Comparison of ENCODE assay signal across 8 cellular contexts in genomic region chr17:81733507-81734404, GRCh38. TPM values are rescaled to one million over a fixed set of nuclear protein-coding genes. Genes with fewer than 3 reads are reported as not detected.
DNase-seq lines count a peak whose midpoint lies in the region; ATAC-seq, FAIRE-seq and TF ChIP-seq lines count a peak whose summit lies in the region.

No MANE protein-coding gene starts in this region.

- peak; percentile 89 for ATAC-seq in activated CD8-positive, alpha-beta memory T cell treated with anti-CD3 and anti-CD28 coated beads, Interleukin-2, amount 10 ng/mL, durations not matched to agents 7 days and 5 days
- peak; percentile 91 for ATAC-seq in mucosa of descending colon
- peak; percentile 68 for ATAC-seq in stimulated activated memory B cell treated with anti-CD40 and anti-IgM and Interleukin-4, amounts not matched to agents 10 μg/mL and 1 μg/mL and 100 μg/mL, for 72 hours
- no peak for ATAC-seq in HG03196 (IDR thresholded peaks at IDR 0.05; ENCODE audit: unreplicated experiment)

- H3K4me3 Mint-ChIP-seq in activated CD8-positive, alpha-beta memory T cell treated with anti-CD3 and anti-CD28 coated beads, Interleukin-2, amount 10 ng/mL, durations not matched to agents 7 days and 5 days: no peak overlapping the region
- no peak overlapping the region for H3K4me3 Mint-ChIP-seq in stimulated activated memory B cell treated with anti-CD40 and anti-IgM and Interleukin-4, amounts not matched to agents 10 μg/mL and 1 μg/mL and 100 μg/mL, for 72 hours

- H3K79me2 ChIP-seq in endothelial cell of umbilical vein (ENCODE audit: control insufficient read depth, insufficient read depth, low read length): no peaks in the 10 kb centered on the region

- no peak for TF ChIP-seq POLR2A in endothelial cell of umbilical vein (IDR thresholded peaks at IDR 0.05; ENCODE audit: low read depth, low read length)

- POLR2A ChIA-PET in endothelial cell of umbilical vein (lab: Charles Lee): interaction anchor here (1.0 kb wide), 1 partner anchor 100 kb away, joined by 3 read pairs; the partner anchor contains the start of gene MCRIP1

- no peaks in the 10 kb centered on the region for H3K9me1 ChIP-seq in endothelial cell of umbilical vein (replicated peaks; ENCODE audit: control insufficient read depth, extremely low read depth, insufficient read depth, low read length)

- H3K36me3 Mint-ChIP-seq in activated CD8-positive, alpha-beta memory T cell treated with anti-CD3 and anti-CD28 coated beads, Interleukin-2, amount 10 ng/mL, durations not matched to agents 7 days and 5 days: no peaks in the 10 kb centered on the region
- no peaks in the 10 kb centered on the region for H3K36me3 Mint-ChIP-seq in stimulated activated memory B cell treated with anti-CD40 and anti-IgM and Interleukin-4, amounts not matched to agents 10 μg/mL and 1 μg/mL and 100 μg/mL, for 72 hours

- BruUV-seq in endothelial cell of umbilical vein (replicated peaks; lab: Mats Ljungman, UMichigan): no TSS peak

- intact Hi-C loops in endothelial cell of umbilical vein (cut with micrococcal nuclease): loop anchor here (1.0 kb wide), 1 partner anchor 127 kb away; the partner anchor contains the start of gene P4HB
- intact Hi-C loops in mucosa of descending colon (cut with DNase I, micrococcal nuclease): no loop called here

- H3K27me3 ChIP-seq in NT2/D1 (ENCODE audit: insufficient read depth, insufficient read length): peaks cover 9% of the 10 kb centered on the region
- no peaks in the 10 kb centered on the region for H3K27me3 ChIP-seq in endothelial cell of umbilical vein (ENCODE audit: control insufficient read depth in 2 of 2, insufficient read depth in 2 of 2, low read length in 2 of 2)

- peaks cover 19% of the 10 kb centered on the region for H3K27me3 Mint-ChIP-seq in activated CD8-positive, alpha-beta memory T cell treated with anti-CD3 and anti-CD28 coated beads, Interleukin-2, amount 10 ng/mL, durations not matched to agents 7 days and 5 days
- H3K27me3 Mint-ChIP-seq in stimulated activated memory B cell treated with anti-CD40 and anti-IgM and Interleukin-4, amounts not matched to agents 10 μg/mL and 1 μg/mL and 100 μg/mL, for 72 hours: peaks cover 62% of the 10 kb centered on the region

- FAIRE-seq in D721Med (lab: Jason Lieb, UNC) (no peak), HTR-8/SVneo (lab: Jason Lieb, UNC) (peak; percentile 94), endothelial cell of umbilical vein (lab: Jason Lieb, UNC) (peak; percentile 81)

- H3K4me2 ChIP-seq in endothelial cell of umbilical vein (ENCODE audit: insufficient read depth, low read length): no peak overlapping the region

- H3K36me3 ChIP-seq in NT2/D1 (ENCODE audit: insufficient read depth, insufficient read length, low read length) (no peaks in the 10 kb centered on the region), endothelial cell of umbilical vein (ENCODE audit: control insufficient read depth in 2 of 2, extremely low read depth in 1 of 2, insufficient read depth in 2 of 2, low read length in 2 of 2) (no peaks in the 10 kb centered on the region), mucosa of descending colon (ENCODE audit: low read depth) (no peaks in the 10 kb centered on the region)

- H2AFZ ChIP-seq in endothelial cell of umbilical vein (ENCODE audit: low read depth, low read length): no peak overlapping the region

- H3K4me3 ChIP-seq in NT2/D1 (ENCODE audit: insufficient read length, low read depth) (no peak overlapping the region), endothelial cell of umbilical vein (replicated peaks in 1 of 3; ENCODE audit: insufficient read depth in 1 of 3, low read depth in 1 of 3, low read length in 3 of 3) (no peak overlapping the region), mucosa of descending colon (no peak overlapping the region)

- peaks cover 23% of the 10 kb centered on the region for H3K4me1 ChIP-seq in NT2/D1 (ENCODE audit: insufficient read depth, insufficient read length)
- H3K4me1 ChIP-seq in endothelial cell of umbilical vein (ENCODE audit: control insufficient read depth, extremely low read depth, insufficient read depth, low read length): no peaks in the 10 kb centered on the region
- peaks cover 30% of the 10 kb centered on the region for H3K4me1 ChIP-seq in mucosa of descending colon (ENCODE audit: low read depth)

- H3K27ac ChIP-seq in endothelial cell of umbilical vein (ENCODE audit: insufficient read depth, low read depth, low read length): no peak overlapping the region

- TF ChIP-seq CTCF in D721Med (IDR thresholded peaks at IDR 0.05; ENCODE audit: insufficient read depth, missing control alignments) (peak; percentile 98), endothelial cell of umbilical vein (IDR thresholded peaks at IDR 0.05; ENCODE audit: extremely low read depth in 1 of 2, insufficient read depth in 1 of 2, low read depth in 1 of 2, low read length in 2 of 2) (peak; percentile 92 to 93), mucosa of descending colon (IDR thresholded peaks at IDR 0.05) (peak; percentile 90)

- H3K9ac ChIP-seq in NT2/D1 (ENCODE audit: insufficient read length, low read depth) (no peak overlapping the region), endothelial cell of umbilical vein (replicated peaks; ENCODE audit: extremely low read depth, insufficient read depth, low read length) (no peak overlapping the region)

- H3K9me3 ChIP-seq in NT2/D1 (ENCODE audit: insufficient read depth, low read length): no peaks in the 10 kb centered on the region
- no peaks in the 10 kb centered on the region for H3K9me3 ChIP-seq in endothelial cell of umbilical vein (replicated peaks; ENCODE audit: control insufficient read depth, insufficient read depth, low read length)
- no peaks in the 10 kb centered on the region for H3K9me3 ChIP-seq in mucosa of descending colon

- no peaks in the 10 kb centered on the region for H4K20me1 ChIP-seq in endothelial cell of umbilical vein (replicated peaks; ENCODE audit: control insufficient read depth, extremely low read depth, insufficient read depth, low read length)

- peaks cover 7% of the 10 kb centered on the region for H3K4me1 Mint-ChIP-seq in activated CD8-positive, alpha-beta memory T cell treated with anti-CD3 and anti-CD28 coated beads, Interleukin-2, amount 10 ng/mL, durations not matched to agents 7 days and 5 days
- H3K4me1 Mint-ChIP-seq in stimulated activated memory B cell treated with anti-CD40 and anti-IgM and Interleukin-4, amounts not matched to agents 10 μg/mL and 1 μg/mL and 100 μg/mL, for 72 hours: peaks cover 26% of the 10 kb centered on the region

- no peak overlapping the region for H3K27ac Mint-ChIP-seq in activated CD8-positive, alpha-beta memory T cell treated with anti-CD3 and anti-CD28 coated beads, Interleukin-2, amount 10 ng/mL, durations not matched to agents 7 days and 5 days
- H3K27ac Mint-ChIP-seq in stimulated activated memory B cell treated with anti-CD40 and anti-IgM and Interleukin-4, amounts not matched to agents 10 μg/mL and 1 μg/mL and 100 μg/mL, for 72 hours: no peak overlapping the region

- CTCF ChIA-PET in activated CD8-positive, alpha-beta memory T cell treated with anti-CD3 and anti-CD28 coated beads, Interleukin-2, amount 10 ng/mL, durations not matched to agents 7 days and 5 days (lab: Charles Lee): interaction anchor here (0.6 to 2.0 kb wide), 8 partner anchors 21 to 226 kb away, joined by 3 to 9 read pairs (median 4); no protein-coding TSS in a partner anchor
- CTCF ChIA-PET in endothelial cell of umbilical vein (lab: Charles Lee): interaction anchor here (1.0 to 1.5 kb wide), 3 partner anchors 21 to 118 kb away, joined by 3 to 6 read pairs (median 3); partner anchors contain the start of gene SLC25A10

- DNase-seq in D721Med (ENCODE audit: insufficient read length, low spot score) (peak; percentile 100), HTR-8/SVneo (ENCODE audit: insufficient read length, low spot score) (peak; percentile 94), NT2/D1 (ENCODE audit: low read depth, low spot score) (peak; percentile 36), endothelial cell of umbilical vein (ENCODE audit: low read depth, low spot score) (peak; percentile 55), mucosa of descending colon (peak; percentile 87 to 92 (median 88))
- DNase-seq in activated CD8-positive, alpha-beta memory T cell treated with anti-CD3 and anti-CD28 coated beads, Interleukin-2, amount 10 ng/mL, durations not matched to agents 7 days and 5 days: peak; percentile 79

- H3K9me3 Mint-ChIP-seq in activated CD8-positive, alpha-beta memory T cell treated with anti-CD3 and anti-CD28 coated beads, Interleukin-2, amount 10 ng/mL, durations not matched to agents 7 days and 5 days (ENCODE audit: low read depth): no peaks in the 10 kb centered on the region
- H3K9me3 Mint-ChIP-seq in stimulated activated memory B cell treated with anti-CD40 and anti-IgM and Interleukin-4, amounts not matched to agents 10 μg/mL and 1 μg/mL and 100 μg/mL, for 72 hours: no peaks in the 10 kb centered on the region

- dilution Hi-C loops in endothelial cell of umbilical vein (cut with MboI; ENCODE audit: extremely low pct_ligation_motif_present, low sequenced_read_pairs): no loop called here

RNA-seq across cellular contexts. Expression of gene SLC25A10, which starts 21.7 kb away (rescaled TPM):
- total RNA-seq in activated CD8-positive, alpha-beta memory T cell treated with anti-CD3 and anti-CD28 coated beads, Interleukin-2, amount 10 ng/mL, durations not matched to agents 7 days and 5 days: 10 to 100 TPM; 32.8 to 40.1 TPM
- total RNA-seq in endothelial cell of umbilical vein (16.7 and 17.2 TPM in 2 replicates), mucosa of descending colon (10 to 100 TPM; 22.9 to 61.6 (median 57.6) TPM)
- polyA plus RNA-seq in endothelial cell of umbilical vein: 16.7 and 22.4 TPM in 2 replicates
- polyA plus RNA-seq in endothelial cell of umbilical vein (2011; cell fraction: cytosol; rRNA removed): 12.2 and 16.1 TPM in 2 replicates
- polyA plus RNA-seq in endothelial cell of umbilical vein (2011; cell fraction: nucleus; rRNA removed): 14.9 and 20.6 TPM in 2 replicates
- 12.2 and 13.1 TPM in 2 replicates for polyA plus RNA-seq in endothelial cell of umbilical vein (2012)
- 3.9 and 7.1 TPM in 2 replicates for polyA minus RNA-seq in endothelial cell of umbilical vein
- polyA minus RNA-seq in endothelial cell of umbilical vein (2011; cell fraction: cytosol; rRNA and poly(A)+ RNA removed): 28.5 TPM
- 2.5 and 9.9 TPM in 2 replicates for polyA minus RNA-seq in endothelial cell of umbilical vein (2011; cell fraction: nucleus; rRNA and poly(A)+ RNA removed)

RNA-seq across cellular contexts. Expression of gene MRPL12, which starts 30.6 kb away (rescaled TPM):
- total RNA-seq in activated CD8-positive, alpha-beta memory T cell treated with anti-CD3 and anti-CD28 coated beads, Interleukin-2, amount 10 ng/mL, durations not matched to agents 7 days and 5 days: 100 to 1,000 TPM; 102 to 126 TPM
- total RNA-seq in endothelial cell of umbilical vein: 89.2 and 91.9 TPM in 2 replicates
- 99.9 and 126 TPM in 2 replicates for polyA plus RNA-seq in endothelial cell of umbilical vein
- polyA plus RNA-seq in endothelial cell of umbilical vein (2011; cell fraction: cytosol; rRNA removed): 120 and 135 TPM in 2 replicates
- 45.8 and 46.0 TPM in 2 replicates for polyA plus RNA-seq in endothelial cell of umbilical vein (2011; cell fraction: nucleus; rRNA removed)
- polyA plus RNA-seq in endothelial cell of umbilical vein (2012): 81.3 and 84.8 TPM in 2 replicates
- 24.4 and 26.4 TPM in 2 replicates for polyA minus RNA-seq in endothelial cell of umbilical vein
- 75.7 TPM for polyA minus RNA-seq in endothelial cell of umbilical vein (2011; cell fraction: cytosol; rRNA and poly(A)+ RNA removed)
- 6.5 and 11.1 TPM in 2 replicates for polyA minus RNA-seq in endothelial cell of umbilical vein (2011; cell fraction: nucleus; rRNA and poly(A)+ RNA removed)
- total RNA-seq in mucosa of descending colon: 100 to 1,000 TPM in 2 of 3 donors, 10 to 100 TPM in 1; 69.0 to 109 (median 108) TPM

RNA-seq across cellular contexts. Expression of gene HGS, which starts 49.9 kb away (rescaled TPM):
- total RNA-seq in activated CD8-positive, alpha-beta memory T cell treated with anti-CD3 and anti-CD28 coated beads, Interleukin-2, amount 10 ng/mL, durations not matched to agents 7 days and 5 days: 100 to 1,000 TPM; 145 to 159 TPM
- total RNA-seq in endothelial cell of umbilical vein (150 and 166 TPM in 2 replicates), mucosa of descending colon (100 to 1,000 TPM in 2 of 3 donors, 10 to 100 TPM in 1; 91.4 to 126 (median 102) TPM)
- polyA plus RNA-seq in endothelial cell of umbilical vein: 191 and 229 TPM in 2 replicates
- polyA plus RNA-seq in endothelial cell of umbilical vein (2011; cell fraction: cytosol; rRNA removed): 70.8 and 89.7 TPM in 2 replicates
- 602 and 650 TPM in 2 replicates for polyA plus RNA-seq in endothelial cell of umbilical vein (2011; cell fraction: nucleus; rRNA removed)
- polyA plus RNA-seq in endothelial cell of umbilical vein (2012): 100 and 114 TPM in 2 replicates
- polyA minus RNA-seq in endothelial cell of umbilical vein: 104 and 152 TPM in 2 replicates
- 38.8 TPM for polyA minus RNA-seq in endothelial cell of umbilical vein (2011; cell fraction: cytosol; rRNA and poly(A)+ RNA removed)
- 120 and 170 TPM in 2 replicates for polyA minus RNA-seq in endothelial cell of umbilical vein (2011; cell fraction: nucleus; rRNA and poly(A)+ RNA removed)

RNA-seq across cellular contexts. Expression of gene ARL16, which starts 50.2 kb away (rescaled TPM):
- 10 to 100 TPM; 14.9 to 15.4 TPM for total RNA-seq in activated CD8-positive, alpha-beta memory T cell treated with anti-CD3 and anti-CD28 coated beads, Interleukin-2, amount 10 ng/mL, durations not matched to agents 7 days and 5 days
- total RNA-seq in endothelial cell of umbilical vein: 40.5 and 41.4 TPM in 2 replicates
- polyA plus RNA-seq in endothelial cell of umbilical vein: 55.5 and 71.7 TPM in 2 replicates
- 67.4 and 79.5 TPM in 2 replicates for polyA plus RNA-seq in endothelial cell of umbilical vein (2011; cell fraction: cytosol; rRNA removed)
- polyA plus RNA-seq in endothelial cell of umbilical vein (2011; cell fraction: nucleus; rRNA removed): 66.7 and 79.3 TPM in 2 replicates
- polyA plus RNA-seq in endothelial cell of umbilical vein (2012): 42.1 and 44.0 TPM in 2 replicates
- 29.3 and 29.5 TPM in 2 replicates for polyA minus RNA-seq in endothelial cell of umbilical vein
- polyA minus RNA-seq in endothelial cell of umbilical vein (2011; cell fraction: cytosol; rRNA and poly(A)+ RNA removed): 10.9 TPM
- polyA minus RNA-seq in endothelial cell of umbilical vein (2011; cell fraction: nucleus; rRNA and poly(A)+ RNA removed): 12.7 and 14.1 TPM in 2 replicates
- 10 to 100 TPM; 14.0 to 27.6 (median 26.1) TPM for total RNA-seq in mucosa of descending colon

Comparison
In these comparisons a context has a peak if more than half of its experiments do, and no peak if none do; other contexts are left out.
1. DNase-seq: peak in every context shown above with its lines; median percentile 100 in D721Med; 94 in HTR-8/SVneo; 88 in mucosa of descending colon; 79 in activated CD8-positive, alpha-beta memory T cell treated with anti-CD3 and anti-CD28 coated beads, Interleukin-2, amount 10 ng/mL, durations not matched to agents 7 days and 5 days; 55 in endothelial cell of umbilical vein; 36 in NT2/D1.